ENCODE assay signal across 26 cellular contexts in genomic region chrX:630922-631496, GRCh38. TPM values are rescaled to one million over a fixed set of nuclear protein-coding genes. Genes with fewer than 3 reads are reported as not detected.
DNase-seq lines count a peak whose midpoint lies in the region; ATAC-seq and TF ChIP-seq lines count a peak whose summit lies in the region.
"Had no signal": no experiment of that assay in that cellular context is flagged by ENCODE, and none has a peak within 500 bp of the region (broad histone marks: within the 10 kb centered on the region; RNA-seq: fewer than 3 reads in every experiment).

No MANE protein-coding gene starts in this region.

- H3K4me1 Mint-ChIP-seq in activated CD8-positive, alpha-beta T cell treated with anti-CD3 and anti-CD28 coated beads, Interleukin-2, amount 10 ng/mL, durations not matched to agents 7 days and 5 days (ENCODE audit: low read depth) = no peaks in the 10 kb centered on the region
- H3K4me1 Mint-ChIP-seq in activated CD8-positive, alpha-beta T cell treated with anti-CD3 and anti-CD28 coated beads for 36 hours (ENCODE audit: low read depth) = peaks cover 2% of the 10 kb centered on the region
- H3K4me1 Mint-ChIP-seq in brain = peaks cover 23% of the 10 kb centered on the region
- H3K4me1 Mint-ChIP-seq: mesothelial cell of epicardium had no signal

- CTCF ChIA-PET in activated CD8-positive, alpha-beta T cell treated with anti-CD3 and anti-CD28 coated beads, Interleukin-2, amount 10 ng/mL, durations not matched to agents 7 days and 5 days (lab: Charles Lee) = no interaction called here
- CTCF ChIA-PET in activated CD8-positive, alpha-beta T cell treated with anti-CD3 and anti-CD28 coated beads for 36 hours (lab: Charles Lee) = no interaction called here

- peak overlapping the region; percentile 52 for H3K27ac Mint-ChIP-seq in activated CD8-positive, alpha-beta T cell treated with anti-CD3 and anti-CD28 coated beads, Interleukin-2, amount 10 ng/mL, durations not matched to agents 7 days and 5 days
- no peak overlapping the region for H3K27ac Mint-ChIP-seq in activated CD8-positive, alpha-beta T cell treated with anti-CD3 and anti-CD28 coated beads for 36 hours
- peak overlapping the region in 2 of 5 experiments; percentile 59 to 67 for H3K27ac Mint-ChIP-seq in brain
- H3K27ac Mint-ChIP-seq: mesothelial cell of epicardium; natural killer cell treated with Interleukin-12 subunit alpha and Interleukin-12 subunit beta and Interleukin-15 and Interleukin-18, amount 100 ng/mL, for 72 hours had no signal

- H3K27ac ChIP-seq in spleen = no peak overlapping the region
- H3K27ac ChIP-seq: BLaER1 treated with 17β-estradiol and CSF1 and Interleukin-3, amounts not matched to agents 10 nM and 100 nM; RWPE1; vagina had no signal

- peaks cover 69% of the 10 kb centered on the region for H3K27me3 Mint-ChIP-seq in activated CD8-positive, alpha-beta T cell treated with anti-CD3 and anti-CD28 coated beads, Interleukin-2, amount 10 ng/mL, durations not matched to agents 7 days and 5 days (ENCODE audit: low read depth)
- peaks cover 68% of the 10 kb centered on the region for H3K27me3 Mint-ChIP-seq in activated CD8-positive, alpha-beta T cell treated with anti-CD3 and anti-CD28 coated beads for 36 hours
- H3K27me3 Mint-ChIP-seq in brain = peaks cover 98% of the 10 kb centered on the region

- TF ChIP-seq POLR2A in lower leg skin (IDR thresholded peaks at IDR 0.05) (no peak), spleen (IDR thresholded peaks at IDR 0.05) (no peak)

- no peak for ATAC-seq in activated CD8-positive, alpha-beta T cell treated with anti-CD3 and anti-CD28 coated beads, Interleukin-2, amount 10 ng/mL, durations not matched to agents 7 days and 5 days
- no peak for ATAC-seq in activated CD8-positive, alpha-beta T cell treated with anti-CD3 and anti-CD28 coated beads for 36 hours
- ATAC-seq in HG03457 (IDR thresholded peaks at IDR 0.05; ENCODE audit: unreplicated experiment) (no peak), omental fat pad (ENCODE audit: low FRiP score) (no peak), GM18502 (IDR thresholded peaks at IDR 0.05; ENCODE audit: poor library complexity, unreplicated experiment) (no peak)
- ATAC-seq: natural killer cell treated with Interleukin-12 subunit alpha and Interleukin-12 subunit beta and Interleukin-15 and Interleukin-18, amount 100 ng/mL, for 72 hours had no signal

- POLR2A ChIA-PET in activated CD8-positive, alpha-beta T cell treated with anti-CD3 and anti-CD28 coated beads, Interleukin-2, amount 10 ng/mL, durations not matched to agents 7 days and 5 days (lab: Charles Lee) = no interaction called here
- POLR2A ChIA-PET in activated CD8-positive, alpha-beta T cell treated with anti-CD3 and anti-CD28 coated beads for 36 hours (lab: Charles Lee) = no interaction called here

- TF ChIP-seq CTCF in activated CD8-positive, alpha-beta T cell treated with anti-CD3 and anti-CD28 coated beads for 36 hours (IDR thresholded peaks at IDR 0.05) = no peak
- TF ChIP-seq CTCF in brain (conservative IDR thresholded peaks at IDR 0.05) (no peak), lower leg skin (IDR thresholded peaks at IDR 0.05) (no peak), spleen (IDR thresholded peaks at IDR 0.05 in 8 of 11, conservative IDR thresholded peaks at IDR 0.05 in 3 of 11) (no peak), omental fat pad (IDR thresholded peaks at IDR 0.05) (no peak)

- H3K4me3 ChIP-seq in lower leg skin (ENCODE audit: low read depth, poor library complexity, severe bottlenecking) (peak overlapping the region; percentile 15), spleen (no peak overlapping the region)
- H3K4me3 ChIP-seq: BLaER1 treated with 17β-estradiol and CSF1 and Interleukin-3, amounts not matched to agents 10 nM and 100 nM; MG63; vagina had no signal

- peaks cover 0 to 8% (median 0%) of the 10 kb centered on the region in 6 donors for H3K4me1 ChIP-seq in spleen
- H3K4me1 ChIP-seq: vagina had no signal

- H3K36me3 Mint-ChIP-seq in activated CD8-positive, alpha-beta T cell treated with anti-CD3 and anti-CD28 coated beads, Interleukin-2, amount 10 ng/mL, durations not matched to agents 7 days and 5 days (ENCODE audit: low read depth) = no peaks in the 10 kb centered on the region
- H3K36me3 Mint-ChIP-seq in activated CD8-positive, alpha-beta T cell treated with anti-CD3 and anti-CD28 coated beads for 36 hours (ENCODE audit: low read depth) = no peaks in the 10 kb centered on the region
- no peaks in the 10 kb centered on the region for H3K36me3 Mint-ChIP-seq in brain
- H3K36me3 Mint-ChIP-seq: mesothelial cell of epicardium had no signal

- peaks cover 3 to 89% (median 70%) of the 10 kb centered on the region in 7 donors for H3K27me3 ChIP-seq in spleen (replicated peaks in 1 of 7)

- 2 to 4% methylated on average over 54 of the region's 54 CpGs for WGBS in lower leg skin, 2 donors
- 4 to 10% (median 5%) methylated on average over 53 to 54 of the region's 54 CpGs for WGBS in spleen, 5 donors

- intact Hi-C loops in activated CD8-positive, alpha-beta T cell treated with anti-CD3 and anti-CD28 coated beads for 36 hours (cut with micrococcal nuclease) = no loop called here
- intact Hi-C loops in lower leg skin (cut with DNase I; ENCODE audit: low total_unique reads) = no loop called here
- intact Hi-C loops in spleen (cut with DNase I; ENCODE audit: low total_unique reads) = no loop called here

- peak overlapping the region; percentile 22 for H3K4me3 Mint-ChIP-seq in activated CD8-positive, alpha-beta T cell treated with anti-CD3 and anti-CD28 coated beads, Interleukin-2, amount 10 ng/mL, durations not matched to agents 7 days and 5 days
- no peak overlapping the region for H3K4me3 Mint-ChIP-seq in activated CD8-positive, alpha-beta T cell treated with anti-CD3 and anti-CD28 coated beads for 36 hours
- peak overlapping the region in 3 of 5 experiments; percentile 26 to 82 (median 78) for H3K4me3 Mint-ChIP-seq in brain
- H3K4me3 Mint-ChIP-seq: mesothelial cell of epicardium; natural killer cell treated with Interleukin-12 subunit alpha and Interleukin-12 subunit beta and Interleukin-15 and Interleukin-18, amount 100 ng/mL, for 72 hours had no signal

- H3K36me3 ChIP-seq in spleen = no peaks in the 10 kb centered on the region
- H3K36me3 ChIP-seq: BLaER1 treated with 17β-estradiol and CSF1 and Interleukin-3, amounts not matched to agents 10 nM and 100 nM; MG63; vagina had no signal

- DNase-seq in activated CD8-positive, alpha-beta T cell treated with anti-CD3 and anti-CD28 coated beads, Interleukin-2, amount 10 ng/mL, durations not matched to agents 7 days and 5 days = no peak
- no peak for DNase-seq in activated CD8-positive, alpha-beta T cell treated with anti-CD3 and anti-CD28 coated beads for 36 hours
- DNase-seq in lower leg skin (ENCODE audit: low spot score in 2 of 2) = no peak
- peak; percentile 72 for DNase-seq in spleen
- no peak for DNase-seq in omental fat pad (ENCODE audit: low spot score)
- DNase-seq: activated CD4-positive, alpha-beta T cell treated with anti-CD3 and anti-CD28 coated beads for 1 hour; activated CD8-positive, alpha-beta memory T cell treated with anti-CD3 and anti-CD28 coated beads, Interleukin-2, amount 50 U/mL, for 4 hours; amygdala; Calu3; caudate nucleus; erythroblast; hypothalamus; MG63; NCI-H146; NCI-H524; stimulated activated CD8-positive, alpha-beta memory T cell treated with anti-CD3 and anti-CD28 coated beads, Interleukin-4, amount 100 ng/mL, for 48 hours had no signal

- no peaks in the 10 kb centered on the region for H3K9me3 Mint-ChIP-seq in activated CD8-positive, alpha-beta T cell treated with anti-CD3 and anti-CD28 coated beads, Interleukin-2, amount 10 ng/mL, durations not matched to agents 7 days and 5 days (ENCODE audit: insufficient read depth)
- H3K9me3 Mint-ChIP-seq in activated CD8-positive, alpha-beta T cell treated with anti-CD3 and anti-CD28 coated beads for 36 hours = no peaks in the 10 kb centered on the region
- H3K9me3 Mint-ChIP-seq in brain = peaks cover 0 to 73% (median 7%) of the 10 kb centered on the region in 5 experiments
- H3K9me3 Mint-ChIP-seq: mesothelial cell of epicardium had no signal

- no peaks in the 10 kb centered on the region for H3K9me3 ChIP-seq in spleen
- H3K9me3 ChIP-seq: vagina had no signal

RNA-seq across cellular contexts. Expression of gene SHOX, which starts 0.4 kb away (rescaled TPM):
- total RNA-seq in activated CD8-positive, alpha-beta T cell treated with anti-CD3 and anti-CD28 coated beads, Interleukin-2, amount 10 ng/mL, durations not matched to agents 7 days and 5 days = not detected
- not detected for total RNA-seq in activated CD8-positive, alpha-beta T cell treated with anti-CD3 and anti-CD28 coated beads for 36 hours
- polyA plus RNA-seq in brain (ENCODE audit: insufficient read depth, low read depth, low replicate concordance) = not detected
- 1 to 10 TPM in 1 of 4 donors, under 1 TPM in 1, not detected in 2; 0.54 to 2.4 TPM for total RNA-seq in lower leg skin
- total RNA-seq in spleen = not detected
- polyA plus RNA-seq in spleen = not detected
- 1 to 10 TPM in 1 of 4 donors, not detected in 3; 1.9 TPM for total RNA-seq in omental fat pad
- total RNA-seq: Calu3; dermis microvascular lymphatic vessel endothelial cell; frontal cortex; mesothelial cell of epicardium; natural killer cell treated with Interleukin-12 subunit alpha and Interleukin-12 subunit beta and Interleukin-15 and Interleukin-18, amount 100 ng/mL, for 72 hours; vagina had no signal
